23 cellular contexts compared by ENCODE assay signal in the genomic region with DNA sequence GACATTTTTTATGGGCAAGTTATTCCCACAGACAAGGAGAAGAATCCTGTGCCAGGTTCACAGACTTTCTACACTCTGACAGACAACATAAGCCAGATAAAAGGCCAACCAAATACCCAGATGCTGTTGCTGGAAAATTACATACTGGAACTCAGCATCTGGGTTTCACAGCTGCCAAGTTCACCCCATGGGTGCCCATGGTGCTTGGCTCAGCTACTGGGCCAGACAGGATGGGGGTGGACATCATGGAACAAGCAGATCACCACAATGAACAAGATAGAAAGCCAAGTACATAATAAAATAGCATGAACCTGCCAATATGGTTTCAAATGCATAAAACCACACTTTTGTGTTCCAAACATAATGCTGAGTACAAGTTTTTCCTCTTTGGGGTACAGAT.
"Had no signal": no experiment of that assay in that cellular context is flagged by ENCODE, and none has a peak within 500 bp of the region (broad histone marks: within the 10 kb centered on the region; RNA-seq: fewer than 3 reads in every experiment).

No MANE protein-coding gene starts in this region.

- H3K4me3 ChIP-seq: left lung, ovary, prostate gland, thoracic aorta, vagina had no signal

- H3K4me1 ChIP-seq: left lung, prostate gland, vagina had no signal

- H3K27ac ChIP-seq: brain microvascular endothelial cell, left lung, ovary, prostate gland, thoracic aorta, vagina, VCaP had no signal

- H3K9me3 ChIP-seq: ovary, prostate gland, thoracic aorta, vagina had no signal

- DNase-seq: activated CD4-positive, alpha-beta T cell treated with anti-CD3 and anti-CD28 coated beads, Interleukin-2, amount 10 ng/mL, durations not matched to agents 7 days and 5 days; activated CD4-positive, CD25-positive, alpha-beta regulatory T cell treated with anti-CD3 and anti-CD28 coated beads, Interleukin-2, amount 50 U/mL, for 72 hours; activated CD8-positive, alpha-beta memory T cell treated with anti-CD3 and anti-CD28 coated beads, Interleukin-2, amount 10 ng/mL, durations not matched to agents 7 days and 5 days; activated CD8-positive, alpha-beta T cell treated with anti-CD3 and anti-CD28 coated beads for 36 hours; activated effector memory CD4-positive, alpha-beta T cell treated with anti-CD3 and anti-CD28 coated beads, Interleukin-2, amount 50 U/mL, for 16 hours; activated naive CD4-positive, alpha-beta T cell treated with anti-CD3 and anti-CD28 coated beads, Interleukin-2, amount 10 ng/mL, durations not matched to agents 7 days and 5 days; activated T-cell treated with anti-CD3 and anti-CD28 coated beads for 4 hours; brain microvascular endothelial cell; caudate nucleus; dermis blood vessel endothelial cell; effector CD8-positive, alpha-beta T cell; erythroblast; hippocampal formation; kidney glomerular epithelial cell; left lung; natural killer cell; ovary; stimulated activated CD4-positive, alpha-beta T cell treated with anti-CD3 and anti-CD28 coated beads, Interleukin-4, amount 100 ng/mL, for 24 hours; stimulated activated naive CD4-positive, alpha-beta T cell treated with Interleukin-2 at 50 U/mL for 16 hours had no signal

- H3K27me3 ChIP-seq: brain microvascular endothelial cell, left lung, ovary, vagina had no signal

- H3K36me3 ChIP-seq: brain microvascular endothelial cell, left lung, ovary, prostate gland, thoracic aorta, vagina had no signal

- ATAC-seq: activated CD8-positive, alpha-beta memory T cell treated with anti-CD3 and anti-CD28 coated beads, Interleukin-2, amount 10 ng/mL, durations not matched to agents 7 days and 5 days; activated CD8-positive, alpha-beta T cell treated with anti-CD3 and anti-CD28 coated beads for 36 hours; left lung; natural killer cell had no signal
